Comparison of ENCODE assay signal across 8 cellular contexts in genomic region chr1:235503333-235504121, GRCh38. TPM values are rescaled to one million over a fixed set of nuclear protein-coding genes. Genes with fewer than 3 reads are reported as not detected.
DNase-seq lines count a peak whose midpoint lies in the region; ATAC-seq, FAIRE-seq and TF ChIP-seq lines count a peak whose summit lies in the region.

No MANE protein-coding gene starts in this region.

- H3K4me3 ChIP-seq in HUES48 (ENCODE audit: low read depth, low read length) (peak overlapping the region; percentile 97), kidney (ENCODE audit: low read length in 2 of 2) (peak overlapping the region; percentile 68 to 91), smooth muscle cell (peak overlapping the region; percentile 91)

- peak overlapping the region; percentile 79 for H3K9ac ChIP-seq in HUES48 (ENCODE audit: low read depth, low read length)
- peak overlapping the region; percentile 74 for H3K9ac ChIP-seq in kidney (ENCODE audit: low read length in 2 of 2)
- peak overlapping the region; percentile 43 for H3K9ac ChIP-seq in smooth muscle cell (ENCODE audit: low read depth)

- FAIRE-seq in kidney (lab: Jason Lieb, UNC): no peak

- H3K79me2 ChIP-seq in smooth muscle cell (ENCODE audit: low read depth): peaks cover 47% of the 10 kb centered on the region

- peak overlapping the region; percentile 60 for H2AFZ ChIP-seq in smooth muscle cell (ENCODE audit: low read depth)

- peak overlapping the region; percentile 98 for H3K27ac Mint-ChIP-seq in central memory CD8-positive, alpha-beta T cell (ENCODE audit: low read depth)

- H3K9me3 Mint-ChIP-seq in central memory CD8-positive, alpha-beta T cell: no peaks in the 10 kb centered on the region

- H3K27me3 ChIP-seq in HUES48 (ENCODE audit: control insufficient read depth, insufficient read depth, low read length): no peaks in the 10 kb centered on the region
- H3K27me3 ChIP-seq in smooth muscle cell (ENCODE audit: low read depth): no peaks in the 10 kb centered on the region

- peak; percentile 20 for DNase-seq in DMS79 (lab: John Stamatoyannopoulos, UW)
- DNase-seq in GM20000 (ENCODE audit: low spot score): peak; percentile 51
- DNase-seq in SHP77 treated with DMSO at 0.1 percent for 48 hours (lab: John Stamatoyannopoulos, UW): peak; percentile 47
- DNase-seq in central memory CD8-positive, alpha-beta T cell (ENCODE audit: low spot score in 2 of 2): no peak
- peak; percentile 84 for DNase-seq in kidney
- peak; percentile 63 for DNase-seq in smooth muscle cell (lab: John Stamatoyannopoulos, UW; ENCODE audit: unreplicated experiment)
- no peak for DNase-seq in GOT3 (lab: John Stamatoyannopoulos, UW)

- H3K36me3 ChIP-seq in HUES48 (ENCODE audit: control insufficient read depth, insufficient read depth, low read length) (no peaks in the 10 kb centered on the region), kidney (ENCODE audit: control insufficient read depth in 1 of 2, insufficient read depth in 2 of 2, low read length in 2 of 2) (no peaks in the 10 kb centered on the region), smooth muscle cell (ENCODE audit: low read depth) (no peaks in the 10 kb centered on the region)

- H3K4me1 Mint-ChIP-seq in central memory CD8-positive, alpha-beta T cell: peaks cover 23% of the 10 kb centered on the region

- H3K36me3 Mint-ChIP-seq in central memory CD8-positive, alpha-beta T cell (ENCODE audit: insufficient read depth): peaks cover 16% of the 10 kb centered on the region

- 2% methylated on average over 49 of the region's 51 CpGs for WGBS in smooth muscle cell (ENCODE audit: low lambda C conversion rate)

- intact Hi-C loops in kidney (cut with DNase I): no loop called here

- peaks cover 22% of the 10 kb centered on the region for H3K4me1 ChIP-seq in HUES48 (ENCODE audit: control insufficient read depth, insufficient read depth, low read length)
- peaks cover 0 to 2% of the 10 kb centered on the region in 2 donors for H3K4me1 ChIP-seq in kidney (ENCODE audit: control insufficient read depth in 1 of 2, insufficient read depth in 1 of 2, low read depth in 1 of 2, low read length in 2 of 2)
- H3K4me1 ChIP-seq in smooth muscle cell (ENCODE audit: low read depth): peaks cover 8% of the 10 kb centered on the region

- H4K20me1 ChIP-seq in smooth muscle cell (ENCODE audit: low read depth): peaks cover 34% of the 10 kb centered on the region

- H3K9me3 ChIP-seq in HUES48 (ENCODE audit: control insufficient read depth, insufficient read depth, low read length): no peaks in the 10 kb centered on the region
- no peaks in the 10 kb centered on the region for H3K9me3 ChIP-seq in kidney (ENCODE audit: control insufficient read depth in 1 of 2, low read length in 2 of 2)
- no peaks in the 10 kb centered on the region for H3K9me3 ChIP-seq in smooth muscle cell (replicated peaks; ENCODE audit: low read depth)

- peaks cover 13% of the 10 kb centered on the region for H3F3A ChIP-seq in smooth muscle cell (ENCODE audit: low read depth)

- TF ChIP-seq CTCF in GM20000 (IDR thresholded peaks at IDR 0.05; ENCODE audit: extremely low read depth, missing control alignments): no peak
- no peak for TF ChIP-seq CTCF in kidney (IDR thresholded peaks at IDR 0.05; ENCODE audit: borderline replicate concordance, extremely low read depth, insufficient read depth)
- TF ChIP-seq CTCF in smooth muscle cell (IDR thresholded peaks at IDR 0.05; ENCODE audit: borderline replicate concordance, insufficient read depth, poor library complexity, severe bottlenecking): no peak

- no peaks in the 10 kb centered on the region for H3K27me3 Mint-ChIP-seq in central memory CD8-positive, alpha-beta T cell

- H3K27ac ChIP-seq in HUES48 (ENCODE audit: low read depth, low read length) (peak overlapping the region; percentile 89), kidney (ENCODE audit: low read depth in 2 of 2, low read length in 2 of 2) (peak overlapping the region; percentile 90 to 93), smooth muscle cell (ENCODE audit: low read depth) (peak overlapping the region; percentile 91)

- no peak for ATAC-seq in central memory CD8-positive, alpha-beta T cell (replicated peaks; ENCODE audit: extremely low read depth, poor library complexity, severe bottlenecking)

- H3K4me3 Mint-ChIP-seq in central memory CD8-positive, alpha-beta T cell: peak overlapping the region; percentile 98

- H3K4me2 ChIP-seq in smooth muscle cell: peak overlapping the region; percentile 82

RNA-seq across cellular contexts. Expression of gene B3GALNT2, which starts 0.7 kb away (rescaled TPM):
- total RNA-seq in kidney (14.4 TPM), smooth muscle cell (22.7 and 28.1 TPM in 2 replicates)
- polyA plus RNA-seq in kidney (ENCODE audit: insufficient read depth, low read depth, low replicate concordance) (2.0 TPM), smooth muscle cell (8.2 and 12.5 TPM in 2 replicates)

Comparison
In these comparisons a context has a peak if more than half of its experiments do, and no peak if none do; other contexts are left out.
1. DNase-seq: peak in DMS79 (single experiment), GM20000 (single experiment), SHP77 treated with DMSO at 0.1 percent for 48 hours (single experiment), kidney (single experiment) and smooth muscle cell (single experiment); none in central memory CD8-positive, alpha-beta T cell (0 of 2) and GOT3 (single experiment).
2. Peak in every context shown above with its lines, with median percentiles within 50 percentile points of each other: H3K27ac ChIP-seq, H3K4me3 ChIP-seq and H3K9ac ChIP-seq.